In genomic region chr17:36070427-36070826, GRCh38 we compare ENCODE assay signal across 15 cellular contexts. TPM values are rescaled to one million over a fixed set of nuclear protein-coding genes. Genes with fewer than 3 reads are reported as not detected.
DNase-seq lines count a peak whose midpoint lies in the region; ATAC-seq and TF ChIP-seq lines count a peak whose summit lies in the region.
"Had no signal": no experiment of that assay in that cellular context is flagged by ENCODE, and none has a peak within 500 bp of the region (broad histone marks: within the 10 kb centered on the region; RNA-seq: fewer than 3 reads in every experiment).

No MANE protein-coding gene starts in this region.

- H3K4me1 Mint-ChIP-seq in activated T-cell treated with anti-CD3 and anti-CD28 coated beads, Interleukin-2, amount 50 U/mL, for 24 hours (ENCODE audit: low read depth) = peaks cover 51% of the 10 kb centered on the region
- peaks cover 52% of the 10 kb centered on the region for H3K4me1 Mint-ChIP-seq in dendritic cell treated with granulocyte-macrophage colony-stimulating factor and Interleukin-4, amounts not matched to agents 40 ng/mL and 50 ng/mL, for 4 days (ENCODE audit: low read depth)
- H3K4me1 Mint-ChIP-seq in natural killer cell treated with Interleukin-12 subunit alpha and Interleukin-12 subunit beta and Interleukin-15 and Interleukin-18, amount 100 ng/mL, for 72 hours (ENCODE audit: low read depth in 2 of 2) = peaks cover 70 to 92% of the 10 kb centered on the region in 2 donors
- H3K4me1 Mint-ChIP-seq in progenitor cell of endocrine pancreas (ENCODE audit: low read depth) = peaks cover 1% of the 10 kb centered on the region

- intact Hi-C loops in dendritic cell treated with granulocyte-macrophage colony-stimulating factor and Interleukin-4, amounts not matched to agents 40 ng/mL and 50 ng/mL, for 4 days (cut with micrococcal nuclease) = loop anchor here (5.0 kb wide), 3 partner anchors 38 to 98 kb away; partner anchors contain the start of gene CCL23

- ATAC-seq in natural killer cell treated with Interleukin-12 subunit alpha and Interleukin-12 subunit beta and Interleukin-15 and Interleukin-18, amount 100 ng/mL, for 72 hours = no peak
- ATAC-seq: CD8-positive, alpha-beta T cell; HCT116 had no signal

- no peak for DNase-seq in activated T-cell treated with anti-CD3 and anti-CD28 coated beads, Interleukin-2, amount 50 U/mL, for 24 hours
- no peak for DNase-seq in activated T-cell treated with anti-CD3 and anti-CD28 coated beads, Interleukin-2, amount 50 U/mL, for 48 hours
- DNase-seq in natural killer cell treated with Interleukin-12 subunit alpha and Interleukin-12 subunit beta and Interleukin-15 and Interleukin-18, amount 100 ng/mL, for 72 hours (ENCODE audit: low spot score) = no peak
- DNase-seq in T1000 (lab: John Stamatoyannopoulos, UW) = no peak
- DNase-seq in progenitor cell of endocrine pancreas (ENCODE audit: low spot score, unreplicated experiment) = no peak
- DNase-seq: CD8-positive, alpha-beta T cell; COR-L47; GOT3; H7; HFFc6; IMR-90 had no signal

- H3K4me3 Mint-ChIP-seq in activated T-cell treated with anti-CD3 and anti-CD28 coated beads, Interleukin-2, amount 50 U/mL, for 24 hours = no peak overlapping the region
- no peak overlapping the region for H3K4me3 Mint-ChIP-seq in dendritic cell treated with granulocyte-macrophage colony-stimulating factor and Interleukin-4, amounts not matched to agents 40 ng/mL and 50 ng/mL, for 4 days
- peak overlapping the region; percentile 72 for H3K4me3 Mint-ChIP-seq in natural killer cell treated with Interleukin-12 subunit alpha and Interleukin-12 subunit beta and Interleukin-15 and Interleukin-18, amount 100 ng/mL, for 72 hours
- H3K4me3 Mint-ChIP-seq in progenitor cell of endocrine pancreas (ENCODE audit: low read depth) = no peak overlapping the region
- H3K4me3 Mint-ChIP-seq: B cell; CD8-positive, alpha-beta T cell; HFFc6 had no signal

- H3K36me3 Mint-ChIP-seq in activated T-cell treated with anti-CD3 and anti-CD28 coated beads, Interleukin-2, amount 50 U/mL, for 24 hours (ENCODE audit: low read depth) = no peaks in the 10 kb centered on the region
- peaks cover 78% of the 10 kb centered on the region for H3K36me3 Mint-ChIP-seq in dendritic cell treated with granulocyte-macrophage colony-stimulating factor and Interleukin-4, amounts not matched to agents 40 ng/mL and 50 ng/mL, for 4 days (ENCODE audit: low read depth)
- H3K36me3 Mint-ChIP-seq in natural killer cell treated with Interleukin-12 subunit alpha and Interleukin-12 subunit beta and Interleukin-15 and Interleukin-18, amount 100 ng/mL, for 72 hours = peaks cover 1% of the 10 kb centered on the region
- H3K36me3 Mint-ChIP-seq in progenitor cell of endocrine pancreas (ENCODE audit: insufficient read depth) = no peaks in the 10 kb centered on the region
- H3K36me3 Mint-ChIP-seq: CD8-positive, alpha-beta T cell had no signal

- no peak for TF ChIP-seq CTCF in progenitor cell of endocrine pancreas (IDR thresholded peaks at IDR 0.05; ENCODE audit: unreplicated experiment)

- peak overlapping the region; percentile 41 for H3K27ac Mint-ChIP-seq in activated T-cell treated with anti-CD3 and anti-CD28 coated beads, Interleukin-2, amount 50 U/mL, for 24 hours
- peak overlapping the region; percentile 90 for H3K27ac Mint-ChIP-seq in dendritic cell treated with granulocyte-macrophage colony-stimulating factor and Interleukin-4, amounts not matched to agents 40 ng/mL and 50 ng/mL, for 4 days
- H3K27ac Mint-ChIP-seq in natural killer cell treated with Interleukin-12 subunit alpha and Interleukin-12 subunit beta and Interleukin-15 and Interleukin-18, amount 100 ng/mL, for 72 hours = peak overlapping the region; percentile 92 to 98
- no peak overlapping the region for H3K27ac Mint-ChIP-seq in progenitor cell of endocrine pancreas
- H3K27ac Mint-ChIP-seq: B cell; CD8-positive, alpha-beta T cell; HFFc6 had no signal

- peaks cover 6% of the 10 kb centered on the region for H3K27me3 Mint-ChIP-seq in activated T-cell treated with anti-CD3 and anti-CD28 coated beads, Interleukin-2, amount 50 U/mL, for 24 hours
- H3K27me3 Mint-ChIP-seq in dendritic cell treated with granulocyte-macrophage colony-stimulating factor and Interleukin-4, amounts not matched to agents 40 ng/mL and 50 ng/mL, for 4 days = no peaks in the 10 kb centered on the region
- H3K27me3 Mint-ChIP-seq in natural killer cell treated with Interleukin-12 subunit alpha and Interleukin-12 subunit beta and Interleukin-15 and Interleukin-18, amount 100 ng/mL, for 72 hours = no peaks in the 10 kb centered on the region
- H3K27me3 Mint-ChIP-seq in progenitor cell of endocrine pancreas = no peaks in the 10 kb centered on the region
- H3K27me3 Mint-ChIP-seq: B cell had no signal

- no peaks in the 10 kb centered on the region for H3K9me3 Mint-ChIP-seq in activated T-cell treated with anti-CD3 and anti-CD28 coated beads, Interleukin-2, amount 50 U/mL, for 24 hours
- H3K9me3 Mint-ChIP-seq in dendritic cell treated with granulocyte-macrophage colony-stimulating factor and Interleukin-4, amounts not matched to agents 40 ng/mL and 50 ng/mL, for 4 days = no peaks in the 10 kb centered on the region
- no peaks in the 10 kb centered on the region for H3K9me3 Mint-ChIP-seq in natural killer cell treated with Interleukin-12 subunit alpha and Interleukin-12 subunit beta and Interleukin-15 and Interleukin-18, amount 100 ng/mL, for 72 hours
- H3K9me3 Mint-ChIP-seq in progenitor cell of endocrine pancreas (ENCODE audit: low read depth) = no peaks in the 10 kb centered on the region
- H3K9me3 Mint-ChIP-seq: CD8-positive, alpha-beta T cell had no signal

RNA-seq across cellular contexts. Expression of gene CCL18, which starts 6.4 kb away (rescaled TPM):
- total RNA-seq in natural killer cell treated with Interleukin-12 subunit alpha and Interleukin-12 subunit beta and Interleukin-15 and Interleukin-18, amount 100 ng/mL, for 72 hours = not detected
- total RNA-seq in progenitor cell of endocrine pancreas = not detected in 2 replicates
- total RNA-seq: A172; B cell; CD8-positive, alpha-beta T cell; H7; HFFc6; IMR-90 had no signal

RNA-seq across cellular contexts. Expression of gene CCL3, which starts 19.5 kb away (rescaled TPM):
- total RNA-seq in natural killer cell treated with Interleukin-12 subunit alpha and Interleukin-12 subunit beta and Interleukin-15 and Interleukin-18, amount 100 ng/mL, for 72 hours = 1,000 to 10,000 TPM; 2,440 to 2,619 TPM
- total RNA-seq in progenitor cell of endocrine pancreas = not detected in 2 replicates
- total RNA-seq: A172, H7, HFFc6, IMR-90 had no signal

RNA-seq across cellular contexts. Expression of gene CCL4, which starts 33.2 kb away (rescaled TPM):
- 100 to 1,000 TPM; 379 to 582 TPM for total RNA-seq in natural killer cell treated with Interleukin-12 subunit alpha and Interleukin-12 subunit beta and Interleukin-15 and Interleukin-18, amount 100 ng/mL, for 72 hours
- not detected in 2 replicates for total RNA-seq in progenitor cell of endocrine pancreas
- total RNA-seq: A172, H7, HFFc6, IMR-90 had no signal

RNA-seq across cellular contexts. Expression of gene CCL23, which starts 52.7 kb away (rescaled TPM):
- total RNA-seq in natural killer cell treated with Interleukin-12 subunit alpha and Interleukin-12 subunit beta and Interleukin-15 and Interleukin-18, amount 100 ng/mL, for 72 hours = 1 to 10 TPM in 1 of 2 donors, not detected in 1; 1.7 TPM
- total RNA-seq in progenitor cell of endocrine pancreas = not detected in 2 replicates
- total RNA-seq: A172; B cell; CD8-positive, alpha-beta T cell; H7; HFFc6; IMR-90 had no signal

Comparison
In these comparisons a context has a peak if more than half of its experiments do, and no peak if none do; other contexts are left out.
1. RNA of gene CCL3, which starts 19.5 kb away (total RNA-seq): 2,440 to 2,619 TPM in natural killer cell treated with Interleukin-12 subunit alpha and Interleukin-12 subunit beta and Interleukin-15 and Interleukin-18, amount 100 ng/mL, for 72 hours; not detected in progenitor cell of endocrine pancreas; every median in the first group is over 1,000 times any median in the second.
2. RNA of gene CCL4, which starts 33.2 kb away (total RNA-seq): 379 to 582 TPM in natural killer cell treated with Interleukin-12 subunit alpha and Interleukin-12 subunit beta and Interleukin-15 and Interleukin-18, amount 100 ng/mL, for 72 hours; not detected in progenitor cell of endocrine pancreas; every median in the first group is over 100 times any median in the second.